In genomic region chr1:117121589-117122296, GRCh38 we compare ENCODE assay signal across 1 cellular context.
TF ChIP-seq lines count a peak whose summit lies in the region.

TRIM45 (minus strand) TSS chr1:117121749; CDS start chr1:117121201, 548 bp downstream.

TF ChIP-seq in K562, 482 proteins besides CTCF, POLR2A, EP300 and RAD21 (continued from another document and continues in another):
- peak; percentile 86; the same call in 1 of the 2 replicates for TF ChIP-seq ATF6 (CRISPR knock-in tag; IDR thresholded peaks at IDR 0.05)
- no peak for TF ChIP-seq CBX2 (IDR thresholded peaks at IDR 0.05; ENCODE audit: insufficient read depth, low read length, poor library complexity, severe bottlenecking)
- peak; percentile 34; the same call in 1 of the 2 replicates for TF ChIP-seq ARID3A (IDR thresholded peaks at IDR 0.05; ENCODE audit: borderline replicate concordance, low read depth, low read length)
- no peak for TF ChIP-seq GATA2 (CRISPR knock-in tag; IDR thresholded peaks at IDR 0.05)
- peak; percentile 56 for TF ChIP-seq ZNF24 (IDR thresholded peaks at IDR 0.05)
- peak; percentile 27; the same call in 1 of the 2 replicates for TF ChIP-seq ZNF511 (CRISPR knock-in tag; IDR thresholded peaks at IDR 0.05)
- peak; percentile 10; the same call in 1 of the 2 replicates for TF ChIP-seq ARID1B (IDR thresholded peaks at IDR 0.05)
- no peak for TF ChIP-seq MITF (IDR thresholded peaks at IDR 0.05)
- TF ChIP-seq FIP1L1 (IDR thresholded peaks at IDR 0.05; ENCODE audit: low read depth, low read length, poor library complexity, severe bottlenecking), result peak; percentile 48
- TF ChIP-seq PBX2 (CRISPR knock-in tag; IDR thresholded peaks at IDR 0.05; ENCODE audit: low read depth), result peak; percentile 84
- peak; percentile 96 for TF ChIP-seq PBX2 (tag; conservative IDR thresholded peaks at IDR 0.05; ENCODE audit: low read depth)
- no peak for TF ChIP-seq ATF4 (CRISPR knock-in tag; IDR thresholded peaks at IDR 0.05)
- no peak for TF ChIP-seq NELFE (IDR thresholded peaks at IDR 0.05; ENCODE audit: insufficient read depth, insufficient read length)
- TF ChIP-seq ZNF354B (CRISPR knock-in tag; IDR thresholded peaks at IDR 0.05), result 0 out of 2 replicates have a peak, but pooled peaks have one; percentile 5
- TF ChIP-seq CCAR2 (IDR thresholded peaks at IDR 0.05; ENCODE audit: low read depth, low read length), result no peak
- peak; percentile 32 for TF ChIP-seq XRCC5 (IDR thresholded peaks at IDR 0.05; ENCODE audit: low read depth, low read length)
- 0 out of 2 replicates have a peak, but pooled peaks have one; percentile 51 for TF ChIP-seq RHOXF2B (CRISPR knock-in tag; conservative IDR thresholded peaks at IDR 0.05)
- TF ChIP-seq TAF9B (IDR thresholded peaks at IDR 0.05; ENCODE audit: partially characterized antibody), result peak; percentile 16
- TF ChIP-seq LEF1 (IDR thresholded peaks at IDR 0.05), result no peak
- TF ChIP-seq ZBTB40 (IDR thresholded peaks at IDR 0.05), result no peak
- no peak for TF ChIP-seq ZBTB40 (CRISPR knock-in tag; IDR thresholded peaks at IDR 0.05)
- 0 out of 2 replicates have a peak, but pooled peaks have one; percentile 50 for TF ChIP-seq ZFPM2 (CRISPR knock-in tag; IDR thresholded peaks at IDR 0.05)
- TF ChIP-seq ZBTB9 (CRISPR knock-in tag; IDR thresholded peaks at IDR 0.05), result 0 out of 2 replicates have a peak, but pooled peaks have one; percentile 53
- no peak for TF ChIP-seq KLF13 (tag; IDR thresholded peaks at IDR 0.05; ENCODE audit: borderline replicate concordance, low read depth)
- TF ChIP-seq CSDE1 (IDR thresholded peaks at IDR 0.05), result peak in 1 of 2 experiments; percentile 66; a peak in 1 of 4 replicates
- TF ChIP-seq RFX1 (IDR thresholded peaks at IDR 0.05), result no peak
- peak; percentile 90 for TF ChIP-seq CTCFL (IDR thresholded peaks at IDR 0.05; ENCODE audit: borderline replicate concordance, insufficient read depth, low read depth, low read length, poor library complexity, severe bottlenecking)
- no peak for TF ChIP-seq ZNF695 (CRISPR knock-in tag; IDR thresholded peaks at IDR 0.05)
- TF ChIP-seq POLR2AphosphoS5 (IDR thresholded peaks at IDR 0.05; ENCODE audit: control insufficient read depth, insufficient read depth, low read depth, low read length), result 0 out of 2 replicates have a peak, but pooled peaks have one; percentile 35
- TF ChIP-seq POLR2H (tag; IDR thresholded peaks at IDR 0.05; ENCODE audit: low read depth), result 0 out of 2 replicates have a peak, but pooled peaks have one; percentile 38
- peak; percentile 56; the same call in 1 of the 2 replicates for TF ChIP-seq JUND (IDR thresholded peaks at IDR 0.05; ENCODE audit: borderline replicate concordance, low read depth, low read length)
- peak; percentile 27; the same call in 1 of the 3 replicates for TF ChIP-seq JUND (tag; IDR thresholded peaks at IDR 0.05; ENCODE audit: borderline replicate concordance, low read depth, low read length)
